22 cellular contexts compared by ENCODE assay signal in genomic region chr18:64318547-64318946, GRCh38.
"Had no signal": no experiment of that assay in that cellular context is flagged by ENCODE, and none has a peak within 500 bp of the region (broad histone marks: within the 10 kb centered on the region; RNA-seq: fewer than 3 reads in every experiment).

No MANE protein-coding gene starts in this region.

- H3K36me3 ChIP-seq: esophagus muscularis mucosa, gastroesophageal sphincter, heart left ventricle, left lung, lower lobe of right lung had no signal

- H3K36me3 Mint-ChIP-seq: immature natural killer cell; naive thymus-derived CD4-positive, alpha-beta T cell had no signal

- H3K27me3 ChIP-seq: dorsolateral prefrontal cortex, esophagus muscularis mucosa, foreskin keratinocyte, gastroesophageal sphincter, heart left ventricle, hepatocyte, left lung had no signal

- H3K4me1 ChIP-seq: esophagus muscularis mucosa, foreskin keratinocyte, gastroesophageal sphincter, heart left ventricle, left lung, lower lobe of right lung had no signal

- H3K27ac Mint-ChIP-seq: immature natural killer cell; naive thymus-derived CD4-positive, alpha-beta T cell had no signal

- H3K27ac ChIP-seq: coronary artery, dorsolateral prefrontal cortex, esophagus muscularis mucosa, foreskin keratinocyte, gastroesophageal sphincter, heart left ventricle, hepatocyte, left lung, lower lobe of right lung had no signal

- DNase-seq: dermis blood vessel endothelial cell; dorsolateral prefrontal cortex; effector CD4-positive, alpha-beta T cell; effector memory CD4-positive, alpha-beta T cell; foreskin keratinocyte; heart left ventricle; hypothalamus; immature natural killer cell; islet precursor cell; kidney; kidney glomerular epithelial cell; left colon; left lung; left ventricle myocardium superior; lower lobe of right lung; mesenchymal stem cell; midbrain; naive thymus-derived CD4-positive, alpha-beta T cell had no signal

- H3K4me3 Mint-ChIP-seq: immature natural killer cell; naive thymus-derived CD4-positive, alpha-beta T cell had no signal

- H3K27me3 Mint-ChIP-seq: naive thymus-derived CD4-positive, alpha-beta T cell had no signal

- H3K4me3 ChIP-seq: coronary artery, dorsolateral prefrontal cortex, esophagus muscularis mucosa, gastroesophageal sphincter, heart left ventricle, hepatocyte, left lung, lower lobe of right lung had no signal

- ATAC-seq: foreskin keratinocyte; gastroesophageal sphincter; heart left ventricle; left colon; left lung; left ventricle myocardium superior; lower lobe of right lung; naive thymus-derived CD4-positive, alpha-beta T cell had no signal

- H3K4me1 Mint-ChIP-seq: immature natural killer cell; naive thymus-derived CD4-positive, alpha-beta T cell had no signal
